Comparison of ENCODE assay signal across 1 cellular context in genomic region chr6:44297063-44298038, GRCh38.
TF ChIP-seq lines count a peak whose summit lies in the region.

No MANE protein-coding gene starts in this region.

TF ChIP-seq in endothelial cell of umbilical vein, 7 proteins besides CTCF, POLR2A, EP300 and RAD21:
- TF ChIP-seq EZH2 (IDR thresholded peaks at IDR 0.05; ENCODE audit: borderline replicate concordance, low read depth, low read length, severe bottlenecking) (peak; percentile 85), POLR2AphosphoS5 (IDR thresholded peaks at IDR 0.05; ENCODE audit: insufficient read depth, low read depth, low read length) (no peak)
- TF ChIP-seq, protein P1, sequence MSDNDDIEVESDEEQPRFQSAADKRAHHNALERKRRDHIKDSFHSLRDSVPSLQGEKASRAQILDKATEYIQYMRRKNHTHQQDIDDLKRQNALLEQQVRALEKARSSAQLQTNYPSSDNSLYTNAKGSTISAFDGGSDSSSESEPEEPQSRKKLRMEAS (IDR thresholded peaks at IDR 0.05; ENCODE audit: insufficient read depth, insufficient read length), result no peak
TF ChIP-seq in endothelial cell of umbilical vein: peak in this region for 1.
